1 cellular context compared by ENCODE assay signal in genomic region chr1:25450894-25451293, GRCh38.
TF ChIP-seq lines count a peak whose summit lies in the region.

No MANE protein-coding gene starts in this region.

TF ChIP-seq in GM23338, 12 proteins besides CTCF, POLR2A, EP300 and RAD21 (continued from another document):
- TF ChIP-seq, protein P1, sequence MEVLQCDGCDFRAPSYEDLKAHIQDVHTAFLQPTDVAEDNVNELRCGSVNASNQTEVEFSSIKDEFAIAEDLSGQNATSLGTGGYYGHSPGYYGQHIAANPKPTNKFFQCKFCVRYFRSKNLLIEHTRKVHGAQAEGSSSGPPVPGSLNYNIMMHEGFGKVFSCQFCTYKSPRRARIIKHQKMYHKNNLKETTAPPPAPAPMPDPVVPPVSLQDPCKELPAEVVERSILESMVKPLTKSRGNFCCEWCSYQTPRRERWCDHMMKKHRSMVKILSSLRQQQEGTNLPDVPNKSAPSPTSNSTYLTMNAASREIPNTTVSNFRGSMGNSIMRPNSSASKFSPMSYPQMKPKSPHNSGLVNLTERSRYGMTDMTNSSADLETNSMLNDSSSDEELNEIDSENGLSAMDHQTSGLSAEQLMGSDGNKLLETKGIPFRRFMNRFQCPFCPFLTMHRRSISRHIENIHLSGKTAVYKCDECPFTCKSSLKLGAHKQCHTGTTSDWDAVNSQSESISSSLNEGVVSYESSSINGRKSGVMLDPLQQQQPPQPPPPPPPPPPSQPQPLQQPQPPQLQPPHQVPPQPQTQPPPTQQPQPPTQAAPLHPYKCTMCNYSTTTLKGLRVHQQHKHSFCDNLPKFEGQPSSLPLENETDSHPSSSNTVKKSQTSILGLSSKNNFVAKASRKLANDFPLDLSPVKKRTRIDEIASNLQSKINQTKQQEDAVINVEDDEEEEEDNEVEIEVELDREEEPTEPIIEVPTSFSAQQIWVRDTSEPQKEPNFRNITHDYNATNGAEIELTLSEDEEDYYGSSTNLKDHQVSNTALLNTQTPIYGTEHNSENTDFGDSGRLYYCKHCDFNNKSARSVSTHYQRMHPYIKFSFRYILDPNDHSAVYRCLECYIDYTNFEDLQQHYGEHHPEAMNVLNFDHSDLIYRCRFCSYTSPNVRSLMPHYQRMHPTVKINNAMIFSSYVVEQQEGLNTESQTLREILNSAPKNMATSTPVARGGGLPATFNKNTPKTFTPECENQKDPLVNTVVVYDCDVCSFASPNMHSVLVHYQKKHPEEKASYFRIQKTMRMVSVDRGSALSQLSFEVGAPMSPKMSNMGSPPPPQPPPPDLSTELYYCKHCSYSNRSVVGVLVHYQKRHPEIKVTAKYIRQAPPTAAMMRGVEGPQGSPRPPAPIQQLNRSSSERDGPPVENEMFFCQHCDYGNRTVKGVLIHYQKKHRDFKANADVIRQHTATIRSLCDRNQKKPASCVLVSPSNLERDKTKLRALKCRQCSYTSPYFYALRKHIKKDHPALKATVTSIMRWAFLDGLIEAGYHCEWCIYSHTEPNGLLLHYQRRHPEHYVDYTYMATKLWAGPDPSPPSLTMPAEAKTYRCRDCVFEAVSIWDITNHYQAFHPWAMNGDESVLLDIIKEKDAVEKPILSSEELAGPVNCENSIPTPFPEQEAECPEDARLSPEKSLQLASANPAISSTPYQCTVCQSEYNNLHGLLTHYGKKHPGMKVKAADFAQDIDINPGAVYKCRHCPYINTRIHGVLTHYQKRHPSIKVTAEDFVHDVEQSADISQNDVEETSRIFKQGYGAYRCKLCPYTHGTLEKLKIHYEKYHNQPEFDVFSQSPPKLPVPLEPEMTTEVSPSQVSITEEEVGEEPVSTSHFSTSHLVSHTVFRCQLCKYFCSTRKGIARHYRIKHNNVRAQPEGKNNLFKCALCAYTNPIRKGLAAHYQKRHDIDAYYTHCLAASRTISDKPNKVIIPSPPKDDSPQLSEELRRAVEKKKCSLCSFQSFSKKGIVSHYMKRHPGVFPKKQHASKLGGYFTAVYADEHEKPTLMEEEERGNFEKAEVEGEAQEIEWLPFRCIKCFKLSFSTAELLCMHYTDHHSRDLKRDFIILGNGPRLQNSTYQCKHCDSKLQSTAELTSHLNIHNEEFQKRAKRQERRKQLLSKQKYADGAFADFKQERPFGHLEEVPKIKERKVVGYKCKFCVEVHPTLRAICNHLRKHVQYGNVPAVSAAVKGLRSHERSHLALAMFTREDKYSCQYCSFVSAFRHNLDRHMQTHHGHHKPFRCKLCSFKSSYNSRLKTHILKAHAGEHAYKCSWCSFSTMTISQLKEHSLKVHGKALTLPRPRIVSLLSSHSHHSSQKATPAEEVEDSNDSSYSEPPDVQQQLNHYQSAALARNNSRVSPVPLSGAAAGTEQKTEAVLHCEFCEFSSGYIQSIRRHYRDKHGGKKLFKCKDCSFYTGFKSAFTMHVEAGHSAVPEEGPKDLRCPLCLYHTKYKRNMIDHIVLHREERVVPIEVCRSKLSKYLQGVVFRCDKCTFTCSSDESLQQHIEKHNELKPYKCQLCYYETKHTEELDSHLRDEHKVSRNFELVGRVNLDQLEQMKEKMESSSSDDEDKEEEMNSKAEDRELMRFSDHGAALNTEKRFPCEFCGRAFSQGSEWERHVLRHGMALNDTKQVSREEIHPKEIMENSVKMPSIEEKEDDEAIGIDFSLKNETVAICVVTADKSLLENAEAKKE (CRISPR knock-in tag; IDR thresholded peaks at IDR 0.05) = no peak
- TF ChIP-seq POLR2AphosphoS5 (IDR thresholded peaks at IDR 0.05; ENCODE audit: low read depth) = no peak
- no peak for TF ChIP-seq ZNF114 (CRISPR knock-in tag; IDR thresholded peaks at IDR 0.05)
- TF ChIP-seq ZNF331 (CRISPR knock-in tag; IDR thresholded peaks at IDR 0.05; ENCODE audit: low read depth) = no peak
